1 cellular context compared by ENCODE assay signal in the genomic region with DNA sequence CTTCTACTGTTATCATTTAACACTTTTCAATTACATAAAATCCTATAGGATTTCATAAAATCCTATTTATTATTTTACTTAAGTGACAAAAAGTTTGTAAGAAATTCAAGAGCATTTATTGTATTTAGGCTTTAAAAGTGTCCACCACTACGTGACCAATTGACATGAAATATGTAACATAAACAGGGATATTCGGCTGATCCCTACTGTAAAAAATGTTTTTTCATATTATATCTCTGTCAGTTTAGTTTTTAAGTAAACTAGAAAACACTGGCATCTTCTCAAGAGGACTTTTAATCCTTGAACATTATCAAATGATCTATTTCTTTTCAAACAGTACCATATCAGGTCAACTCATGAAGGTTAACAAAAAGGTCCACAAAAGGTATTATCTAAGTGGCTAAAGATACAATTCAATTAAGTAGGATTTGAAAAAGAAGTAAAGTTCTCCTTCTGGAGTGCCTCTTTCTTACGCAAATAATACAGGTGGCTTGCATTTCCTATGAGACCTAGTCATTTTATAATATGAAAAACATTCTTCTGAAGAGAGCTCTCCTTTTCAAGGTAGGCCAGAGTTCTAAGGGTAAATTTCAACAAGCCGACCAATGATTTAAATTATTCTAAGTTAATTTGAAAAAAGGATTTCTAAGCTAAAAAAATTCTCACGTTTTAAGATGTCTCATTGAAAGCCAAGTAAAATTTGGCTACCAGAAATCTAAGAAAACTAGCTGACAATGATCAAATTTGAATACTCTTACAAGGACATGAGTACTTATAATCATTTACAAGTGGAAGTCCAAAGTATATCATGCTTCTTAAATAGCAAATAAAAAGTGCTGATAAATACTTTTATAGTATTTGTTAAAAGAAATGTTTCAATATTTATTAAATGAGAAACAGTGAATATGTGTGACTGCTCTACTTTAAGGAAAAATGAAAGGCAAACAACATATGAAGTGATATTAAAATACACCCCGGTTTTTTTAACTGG.
TF ChIP-seq lines count a peak whose summit lies in the region.

No MANE protein-coding gene starts in this region.

TF ChIP-seq in WTC11, 78 proteins besides CTCF, POLR2A, EP300 and RAD21 (continued from another document):
- TF ChIP-seq, protein P1, sequence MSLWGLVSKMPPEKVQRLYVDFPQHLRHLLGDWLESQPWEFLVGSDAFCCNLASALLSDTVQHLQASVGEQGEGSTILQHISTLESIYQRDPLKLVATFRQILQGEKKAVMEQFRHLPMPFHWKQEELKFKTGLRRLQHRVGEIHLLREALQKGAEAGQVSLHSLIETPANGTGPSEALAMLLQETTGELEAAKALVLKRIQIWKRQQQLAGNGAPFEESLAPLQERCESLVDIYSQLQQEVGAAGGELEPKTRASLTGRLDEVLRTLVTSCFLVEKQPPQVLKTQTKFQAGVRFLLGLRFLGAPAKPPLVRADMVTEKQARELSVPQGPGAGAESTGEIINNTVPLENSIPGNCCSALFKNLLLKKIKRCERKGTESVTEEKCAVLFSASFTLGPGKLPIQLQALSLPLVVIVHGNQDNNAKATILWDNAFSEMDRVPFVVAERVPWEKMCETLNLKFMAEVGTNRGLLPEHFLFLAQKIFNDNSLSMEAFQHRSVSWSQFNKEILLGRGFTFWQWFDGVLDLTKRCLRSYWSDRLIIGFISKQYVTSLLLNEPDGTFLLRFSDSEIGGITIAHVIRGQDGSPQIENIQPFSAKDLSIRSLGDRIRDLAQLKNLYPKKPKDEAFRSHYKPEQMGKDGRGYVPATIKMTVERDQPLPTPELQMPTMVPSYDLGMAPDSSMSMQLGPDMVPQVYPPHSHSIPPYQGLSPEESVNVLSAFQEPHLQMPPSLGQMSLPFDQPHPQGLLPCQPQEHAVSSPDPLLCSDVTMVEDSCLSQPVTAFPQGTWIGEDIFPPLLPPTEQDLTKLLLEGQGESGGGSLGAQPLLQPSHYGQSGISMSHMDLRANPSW (CRISPR knock-in tag; conservative IDR thresholded peaks at IDR 0.05; ENCODE audit: low read depth), result no peak
- TF ChIP-seq ZNF138 (CRISPR knock-in tag; conservative IDR thresholded peaks at IDR 0.05) (no peak), ZNF416 (CRISPR knock-in tag; IDR thresholded peaks at IDR 0.05) (no peak), FOXK1 (CRISPR knock-in tag; IDR thresholded peaks at IDR 0.05) (no peak), ATF1 (CRISPR knock-in tag; IDR thresholded peaks at IDR 0.05) (no peak)
TF ChIP-seq in WTC11: peak in this region for 0.
